ENCODE assay signal across 3 cellular contexts in the genomic region with DNA sequence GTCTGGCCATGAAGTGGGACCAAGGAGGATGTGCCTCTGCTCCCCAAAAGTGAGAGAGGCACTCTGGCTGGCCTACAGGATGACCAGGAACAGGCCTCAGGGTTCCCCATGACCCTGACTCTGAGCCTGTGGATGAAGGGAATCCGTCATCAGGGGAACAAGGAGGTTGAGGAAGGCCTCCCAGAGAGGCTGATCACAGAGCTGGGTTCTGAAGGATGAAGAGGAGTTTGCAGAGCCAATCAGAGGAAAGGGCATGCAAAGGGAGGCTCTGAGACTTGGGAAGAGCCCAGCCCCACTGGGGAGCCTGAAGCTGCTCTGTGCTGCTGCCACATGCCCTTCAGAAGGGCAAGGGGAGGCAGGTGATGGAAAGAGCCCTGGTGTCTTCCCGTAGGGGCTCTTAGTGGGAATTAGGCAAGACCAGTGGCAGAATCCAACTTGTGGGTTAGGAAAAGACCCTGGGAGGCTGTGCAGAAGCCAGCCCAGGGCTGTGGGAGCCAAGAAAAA.
TF ChIP-seq lines count a peak whose summit lies in the region.

No MANE protein-coding gene starts in this region.

TF ChIP-seq in SK-N-SH treated with all-trans-retinoic acid at 6 μM for 48 hours, 23 proteins besides CTCF, POLR2A, EP300 and RAD21:
- TF ChIP-seq ZNF70 (CRISPR knock-in tag; IDR thresholded peaks at IDR 0.05) (no peak), ZFP3 (CRISPR knock-in tag; IDR thresholded peaks at IDR 0.05) (peak; percentile 97), SNAI2 (CRISPR knock-in tag; IDR thresholded peaks at IDR 0.05) (no peak), PPARA (CRISPR knock-in tag; IDR thresholded peaks at IDR 0.05; ENCODE audit: borderline replicate concordance) (no peak), ZNF8 (CRISPR knock-in tag; IDR thresholded peaks at IDR 0.05) (no peak), ESRRG (CRISPR knock-in tag; IDR thresholded peaks at IDR 0.05) (no peak), ZFP30 (CRISPR knock-in tag; IDR thresholded peaks at IDR 0.05) (no peak)
- TF ChIP-seq, protein P1, sequence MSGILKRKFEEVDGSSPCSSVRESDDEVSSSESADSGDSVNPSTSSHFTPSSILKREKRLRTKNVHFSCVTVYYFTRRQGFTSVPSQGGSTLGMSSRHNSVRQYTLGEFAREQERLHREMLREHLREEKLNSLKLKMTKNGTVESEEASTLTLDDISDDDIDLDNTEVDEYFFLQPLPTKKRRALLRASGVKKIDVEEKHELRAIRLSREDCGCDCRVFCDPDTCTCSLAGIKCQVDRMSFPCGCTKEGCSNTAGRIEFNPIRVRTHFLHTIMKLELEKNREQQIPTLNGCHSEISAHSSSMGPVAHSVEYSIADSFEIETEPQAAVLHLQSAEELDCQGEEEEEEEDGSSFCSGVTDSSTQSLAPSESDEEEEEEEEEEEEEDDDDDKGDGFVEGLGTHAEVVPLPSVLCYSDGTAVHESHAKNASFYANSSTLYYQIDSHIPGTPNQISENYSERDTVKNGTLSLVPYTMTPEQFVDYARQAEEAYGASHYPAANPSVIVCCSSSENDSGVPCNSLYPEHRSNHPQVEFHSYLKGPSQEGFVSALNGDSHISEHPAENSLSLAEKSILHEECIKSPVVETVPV (CRISPR knock-in tag; IDR thresholded peaks at IDR 0.05), result no peak

TF ChIP-seq in SK-N-SH, 30 proteins besides CTCF, POLR2A, EP300 and RAD21:
- TF ChIP-seq TAF1 (IDR thresholded peaks at IDR 0.05; ENCODE audit: borderline replicate concordance, low read depth, low read length), result no peak
- TF ChIP-seq POLR2AphosphoS5 (IDR thresholded peaks at IDR 0.05; ENCODE audit: low read depth, low read length), result no peak
- TF ChIP-seq MEF2A (IDR thresholded peaks at IDR 0.05; ENCODE audit: borderline replicate concordance, low read depth), result no peak
- no peak for TF ChIP-seq TCF12 (IDR thresholded peaks at IDR 0.05)
- no peak for TF ChIP-seq SMC3 (IDR thresholded peaks at IDR 0.05; ENCODE audit: low read depth, low read length)
- no peak for TF ChIP-seq FOXM1 (IDR thresholded peaks at IDR 0.05; ENCODE audit: low read depth)
- TF ChIP-seq, protein P2, sequence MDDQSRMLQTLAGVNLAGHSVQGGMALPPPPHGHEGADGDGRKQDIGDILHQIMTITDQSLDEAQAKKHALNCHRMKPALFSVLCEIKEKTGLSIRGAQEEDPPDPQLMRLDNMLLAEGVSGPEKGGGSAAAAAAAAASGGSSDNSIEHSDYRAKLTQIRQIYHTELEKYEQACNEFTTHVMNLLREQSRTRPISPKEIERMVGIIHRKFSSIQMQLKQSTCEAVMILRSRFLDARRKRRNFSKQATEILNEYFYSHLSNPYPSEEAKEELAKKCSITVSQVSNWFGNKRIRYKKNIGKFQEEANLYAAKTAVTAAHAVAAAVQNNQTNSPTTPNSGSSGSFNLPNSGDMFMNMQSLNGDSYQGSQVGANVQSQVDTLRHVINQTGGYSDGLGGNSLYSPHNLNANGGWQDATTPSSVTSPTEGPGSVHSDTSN (IDR thresholded peaks at IDR 0.05), result no peak
- no peak for TF ChIP-seq FOSL2 (IDR thresholded peaks at IDR 0.05; ENCODE audit: borderline replicate concordance, low read depth)
- no peak for TF ChIP-seq NFIC (IDR thresholded peaks at IDR 0.05; ENCODE audit: borderline replicate concordance)
- no peak for TF ChIP-seq RCOR1 (IDR thresholded peaks at IDR 0.05; ENCODE audit: low read length)
- no peak for TF ChIP-seq ELF1 (IDR thresholded peaks at IDR 0.05)
- no peak for TF ChIP-seq GATA2 (CRISPR knock-in tag; IDR thresholded peaks at IDR 0.05)
- TF ChIP-seq EZH2phosphoT487 (IDR thresholded peaks at IDR 0.05; ENCODE audit: borderline replicate concordance, low read depth), result no peak
- TF ChIP-seq, protein P3, sequence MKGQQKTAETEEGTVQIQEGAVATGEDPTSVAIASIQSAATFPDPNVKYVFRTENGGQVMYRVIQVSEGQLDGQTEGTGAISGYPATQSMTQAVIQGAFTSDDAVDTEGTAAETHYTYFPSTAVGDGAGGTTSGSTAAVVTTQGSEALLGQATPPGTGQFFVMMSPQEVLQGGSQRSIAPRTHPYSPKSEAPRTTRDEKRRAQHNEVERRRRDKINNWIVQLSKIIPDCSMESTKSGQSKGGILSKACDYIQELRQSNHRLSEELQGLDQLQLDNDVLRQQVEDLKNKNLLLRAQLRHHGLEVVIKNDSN (IDR thresholded peaks at IDR 0.05; ENCODE audit: borderline replicate concordance, low read depth), result no peak
- TF ChIP-seq, protein P4, sequence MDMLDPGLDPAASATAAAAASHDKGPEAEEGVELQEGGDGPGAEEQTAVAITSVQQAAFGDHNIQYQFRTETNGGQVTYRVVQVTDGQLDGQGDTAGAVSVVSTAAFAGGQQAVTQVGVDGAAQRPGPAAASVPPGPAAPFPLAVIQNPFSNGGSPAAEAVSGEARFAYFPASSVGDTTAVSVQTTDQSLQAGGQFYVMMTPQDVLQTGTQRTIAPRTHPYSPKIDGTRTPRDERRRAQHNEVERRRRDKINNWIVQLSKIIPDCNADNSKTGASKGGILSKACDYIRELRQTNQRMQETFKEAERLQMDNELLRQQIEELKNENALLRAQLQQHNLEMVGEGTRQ (IDR thresholded peaks at IDR 0.05; ENCODE audit: borderline replicate concordance, low read depth, low read length), result no peak
TF ChIP-seq in SK-N-SH: peak in this region for 0.

TF ChIP-seq in H1, 55 proteins besides CTCF, POLR2A, EP300 and RAD21:
- TF ChIP-seq ASH2L (IDR thresholded peaks at IDR 0.05; ENCODE audit: low read length), result no peak
- no peak for TF ChIP-seq GTF2F1 (IDR thresholded peaks at IDR 0.05; ENCODE audit: borderline replicate concordance, low read depth, low read length)
- no peak for TF ChIP-seq CEBPB (IDR thresholded peaks at IDR 0.05; ENCODE audit: low read depth, low read length)
- no peak for TF ChIP-seq PHF8 (conservative IDR thresholded peaks at IDR 0.05; ENCODE audit: low read depth, low read length)
- TF ChIP-seq GABPA (IDR thresholded peaks at IDR 0.05; ENCODE audit: borderline replicate concordance, insufficient read depth, low read length), result no peak
- TF ChIP-seq RBBP5 (IDR thresholded peaks at IDR 0.05; ENCODE audit: borderline replicate concordance, low read depth, low read length), result no peak
- no peak for TF ChIP-seq CREB1 (IDR thresholded peaks at IDR 0.05)
- no peak for TF ChIP-seq SP4 (IDR thresholded peaks at IDR 0.05; ENCODE audit: low read length)
- TF ChIP-seq SRF (IDR thresholded peaks at IDR 0.05; ENCODE audit: low read depth, low read length), result no peak
- TF ChIP-seq TEAD4 (IDR thresholded peaks at IDR 0.05; ENCODE audit: low read depth, low read length), result no peak
- no peak for TF ChIP-seq POU5F1 (IDR thresholded peaks at IDR 0.05; ENCODE audit: low read depth, low read length)
- TF ChIP-seq CTBP2 (IDR thresholded peaks at IDR 0.05; ENCODE audit: borderline replicate concordance, insufficient read depth, insufficient read length, low read length), result no peak
- TF ChIP-seq SUZ12 (IDR thresholded peaks at IDR 0.05; ENCODE audit: low read length), result no peak
- TF ChIP-seq, protein P4 (IDR thresholded peaks at IDR 0.05; ENCODE audit: low read length), result no peak
